Comparison of ENCODE assay signal across 9 cellular contexts in the genomic region with DNA sequence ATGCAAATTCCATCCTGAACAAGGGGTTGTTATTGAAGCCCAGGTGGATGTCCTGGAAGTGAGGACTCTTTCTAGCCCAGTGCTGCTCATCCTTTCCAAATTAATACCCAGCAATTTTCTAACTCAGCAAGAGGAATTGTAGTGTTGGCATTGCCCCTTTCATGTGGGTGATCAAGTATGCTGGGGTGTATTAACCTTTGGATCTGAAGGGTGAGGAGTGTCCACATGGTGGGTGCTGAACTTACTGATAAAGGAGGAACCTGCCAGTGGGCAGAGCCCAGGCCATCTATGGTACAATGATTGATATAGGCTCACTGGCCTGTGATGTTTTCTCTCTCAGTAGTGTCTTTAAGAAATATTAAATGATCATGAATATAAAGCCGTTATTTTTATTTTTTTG.
"Had no signal": no experiment of that assay in that cellular context is flagged by ENCODE, and none has a peak within 500 bp of the region (broad histone marks: within the 10 kb centered on the region; RNA-seq: fewer than 3 reads in every experiment).

No MANE protein-coding gene starts in this region.

- DNase-seq: GM23248, GOT3, H7, H9, HCEC 1CT, HFFc6 had no signal

- H3K27ac ChIP-seq: GM23248 had no signal

- H3K36me3 ChIP-seq: HAP-1 had no signal

- ATAC-seq: GM23338, HCT116 had no signal

- H3K9me3 Mint-ChIP-seq: GM23338, H9 had no signal

- H3K4me3 Mint-ChIP-seq: GM23338, H9, HFFc6 had no signal

- H3K27ac Mint-ChIP-seq: GM23338, H9, HFFc6 had no signal

- H3K4me3 ChIP-seq: GM23248, GM23338, HAP-1 had no signal

- H3K9me3 ChIP-seq: HAP-1 had no signal

- H3K9ac ChIP-seq: GM23248 had no signal

- H3K4me1 ChIP-seq: HAP-1 had no signal
